8 cellular contexts compared by ENCODE assay signal in the genomic region with DNA sequence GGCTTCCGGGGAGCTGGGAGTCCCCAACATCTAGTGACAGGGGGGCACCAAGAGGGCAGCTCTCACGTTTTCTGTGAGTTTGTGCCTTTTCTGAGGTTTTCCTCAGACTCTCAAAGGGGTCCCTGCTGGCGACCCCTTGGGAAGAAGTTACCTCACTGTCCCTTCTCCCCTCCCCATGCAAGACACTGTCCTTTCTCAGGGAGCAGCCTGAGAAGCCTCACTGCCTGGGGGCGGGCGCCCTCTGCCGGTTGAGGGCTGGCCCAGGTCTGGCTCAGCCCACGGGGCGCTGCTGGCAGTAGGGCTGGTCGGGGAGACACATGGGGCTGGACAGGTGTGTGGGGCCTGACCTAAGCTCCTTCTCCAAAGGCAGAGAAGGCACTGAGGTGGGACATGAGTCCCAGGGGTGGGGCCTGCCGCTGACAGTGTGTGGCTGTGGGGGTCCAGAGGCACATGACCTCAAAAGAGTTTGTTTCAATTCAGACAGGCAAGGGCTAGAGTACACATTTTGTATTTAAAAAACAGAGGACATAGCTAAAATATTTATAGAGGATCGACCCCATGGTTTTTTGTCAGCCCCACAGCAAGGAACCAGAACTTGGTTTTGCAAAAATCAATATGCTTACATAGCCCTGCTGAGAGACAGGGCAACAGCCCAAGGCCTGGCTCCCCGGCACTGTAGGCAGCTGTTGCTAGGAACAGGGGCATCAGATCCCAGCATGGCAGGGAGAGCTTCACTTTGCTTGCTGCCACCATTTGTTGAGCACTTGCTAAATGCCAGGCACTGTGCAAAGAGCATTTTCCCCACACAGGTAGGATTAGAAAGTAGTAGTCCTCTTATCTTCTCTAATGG. TPM values are rescaled to one million over a fixed set of nuclear protein-coding genes. Genes with fewer than 3 reads are reported as not detected.
DNase-seq lines count a peak whose midpoint lies in the region; ATAC-seq and TF ChIP-seq lines count a peak whose summit lies in the region.

No MANE protein-coding gene starts in this region.

- H3K79me2 ChIP-seq in hepatocyte: no peaks in the 10 kb centered on the region

- intact Hi-C loops in spleen (cut with DNase I; ENCODE audit: low total_unique reads): loop anchor here (2.0 to 10.0 kb wide), 2 partner anchors 122 to 252 kb away; partner anchors contain the start of gene ALDH3A2

- peak; percentile 94 for TF ChIP-seq CTCF in GM20000 (IDR thresholded peaks at IDR 0.05; ENCODE audit: extremely low read depth, missing control alignments)
- TF ChIP-seq CTCF in NB4 (IDR thresholded peaks at IDR 0.05; ENCODE audit: low read depth, low read length): peak; percentile 99
- TF ChIP-seq CTCF in hepatocyte (IDR thresholded peaks at IDR 0.05; ENCODE audit: poor library complexity): peak; percentile 95
- peak; percentile 84 to 96 (median 90) for TF ChIP-seq CTCF in spleen (IDR thresholded peaks at IDR 0.05 in 8 of 11, conservative IDR thresholded peaks at IDR 0.05 in 3 of 11)

- no peaks in the 10 kb centered on the region for H3K27me3 ChIP-seq in hepatocyte
- no peaks in the 10 kb centered on the region for H3K27me3 ChIP-seq in spleen (replicated peaks in 1 of 7)

- no peak overlapping the region for H2AFZ ChIP-seq in hepatocyte

- H3K4me2 ChIP-seq in hepatocyte: no peak overlapping the region

- H3K36me3 ChIP-seq in hepatocyte (replicated peaks; ENCODE audit: insufficient read depth, low read depth) (no peaks in the 10 kb centered on the region), spleen (peaks cover 0 to 12% (median 0%) of the 10 kb centered on the region in 6 donors)

- H3K9me2 ChIP-seq in hepatocyte (replicated peaks; ENCODE audit: insufficient read depth): no peaks in the 10 kb centered on the region

- 24% methylated on average over 12 of the region's 12 CpGs for WGBS in hepatocyte (ENCODE audit: low lambda C conversion rate, missing lambda C conversion rate)
- WGBS in spleen, 5 donors: 20 to 25% (median 22%) methylated on average over 11 to 12 of the region's 12 CpGs

- DNase-seq in AML-193 (lab: John Stamatoyannopoulos, UW) (peak; percentile 59), GM20000 (ENCODE audit: low spot score) (peak; percentile 81), NB4 (ENCODE audit: low read depth) (peak; percentile 76), T-helper 22 cell (ENCODE audit: low read depth) (peak; percentile 41), anterior cingulate cortex (lab: John Stamatoyannopoulos, UW) (peak in 53 of 58 donors; percentile 13 to 88 (median 64)), hepatocyte (ENCODE audit: low spot score) (peak; percentile 85), spleen (peak; percentile 94)

- ATAC-seq in HG02938 (IDR thresholded peaks at IDR 0.05; ENCODE audit: unreplicated experiment): no peak

- H3K27ac ChIP-seq in hepatocyte: no peak overlapping the region
- no peak overlapping the region for H3K27ac ChIP-seq in spleen

- TF ChIP-seq POLR2A in NB4 (IDR thresholded peaks at IDR 0.05; ENCODE audit: extremely low read depth, insufficient read length) (no peak), spleen (IDR thresholded peaks at IDR 0.05) (no peak)

- H3K4me1 ChIP-seq in hepatocyte (ENCODE audit: insufficient read depth): peaks cover 3% of the 10 kb centered on the region
- peaks cover 0 to 22% (median 9%) of the 10 kb centered on the region in 6 donors for H3K4me1 ChIP-seq in spleen

- H3K9me3 ChIP-seq in hepatocyte (ENCODE audit: low read depth): no peaks in the 10 kb centered on the region
- no peaks in the 10 kb centered on the region for H3K9me3 ChIP-seq in spleen

- H3K4me3 ChIP-seq in NB4 (ENCODE audit: low read depth, low read length) (no peak overlapping the region), hepatocyte (no peak overlapping the region), spleen (no peak overlapping the region)

- H4K20me1 ChIP-seq in hepatocyte (ENCODE audit: insufficient read depth, poor library complexity, severe bottlenecking): no peaks in the 10 kb centered on the region

RNA-seq across cellular contexts. Expression of gene ALDH3A1, which starts 18.5 kb away (rescaled TPM):
- total RNA-seq in hepatocyte (0.90 TPM in 1 of 2 replicates, not detected in the other), spleen (10 to 100 TPM in 1 of 7 donors, 1 to 10 TPM in 2, under 1 TPM in 3, not detected in 1; 0.54 to 16.1 (median 0.90) TPM)
- polyA plus RNA-seq in hepatocyte (0.13 and 1.4 TPM in 2 replicates), spleen (1 to 10 TPM in 1 of 3 donors, under 1 TPM in 2; 0.36 to 1.2 (median 0.52) TPM)

RNA-seq across cellular contexts. Expression of gene SLC47A2, which starts 50.3 kb away (rescaled TPM):
- total RNA-seq in hepatocyte (0.07 TPM in 1 of 2 replicates, not detected in the other), spleen (not detected)
- polyA plus RNA-seq in hepatocyte (not detected in 2 replicates), spleen (under 1 TPM in 1 of 3 donors, not detected in 2; 0.03 TPM)

Comparison
In these comparisons a context has a peak if more than half of its experiments do, and no peak if none do; other contexts are left out.
1. DNase-seq: peak in every context shown above with its lines; median percentile 94 in spleen; 85 in hepatocyte; 81 in GM20000; 76 in NB4; 64 in anterior cingulate cortex; 59 in AML-193; 41 in T-helper 22 cell.